8 cellular contexts compared by ENCODE assay signal in the genomic region with DNA sequence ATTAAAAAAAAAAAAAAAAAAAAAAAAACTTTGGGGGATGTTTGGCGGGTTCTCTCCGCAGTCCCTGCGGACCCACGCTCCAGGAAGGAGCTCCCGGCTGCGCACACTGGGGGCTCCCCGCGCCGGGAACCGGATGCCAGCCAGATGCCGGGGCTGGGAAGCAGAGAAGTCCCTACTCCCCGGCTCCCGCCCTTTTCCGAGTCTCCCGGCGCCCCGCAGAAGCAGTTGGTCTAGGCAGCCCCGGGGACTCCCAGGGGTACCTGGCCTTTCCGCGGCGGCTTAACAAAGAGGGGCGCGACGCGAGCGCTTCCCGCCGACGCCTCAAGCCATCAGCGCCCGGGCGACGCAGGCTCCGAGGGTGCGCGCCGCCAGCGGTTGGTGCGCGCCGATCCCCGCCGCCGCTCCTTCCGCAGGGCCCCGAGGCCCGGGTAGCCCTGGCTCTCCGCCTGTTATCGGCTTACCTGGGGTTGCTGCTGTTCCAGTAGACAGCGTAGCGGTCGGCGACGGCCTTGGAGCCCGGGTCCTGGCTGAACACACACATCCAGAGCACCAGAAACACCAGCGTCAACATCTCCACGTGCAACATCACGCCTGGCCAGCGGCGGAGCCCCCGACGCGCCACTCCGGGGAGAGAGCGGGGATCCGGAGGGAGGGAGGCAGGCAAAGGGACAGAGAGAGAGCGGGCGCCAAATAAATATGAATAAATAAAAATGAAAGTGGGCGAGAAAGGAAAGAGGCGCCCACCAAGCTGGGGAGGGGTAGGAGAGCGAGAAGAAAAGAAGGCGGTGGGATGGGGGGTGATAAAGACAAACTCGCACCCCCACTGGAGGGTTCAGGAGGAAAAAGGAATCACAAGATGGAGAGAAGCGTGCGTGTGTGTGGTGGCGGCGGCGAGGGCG. TPM values are rescaled to one million over a fixed set of nuclear protein-coding genes. Genes with fewer than 3 reads are reported as not detected.
A peak's percentile ranks its signal among the peaks of the same experiment; 100 is the strongest.
DNase-seq lines count a peak whose midpoint lies in the region; ATAC-seq and TF ChIP-seq lines count a peak whose summit lies in the region.

No MANE protein-coding gene starts in this region.

- H3F3A ChIP-seq in GM23338 (replicated peaks; ENCODE audit: low read depth) (no peaks in the 10 kb centered on the region), PC-9 (ENCODE audit: insufficient read depth, low read depth) (peaks cover 8% of the 10 kb centered on the region; the same call in 1 of the 2 replicates)

- H2AFZ ChIP-seq in GM23338 (peak overlapping the region; percentile 86), PC-9 (0 out of 2 replicates have a peak overlapping the region, but pooled peaks have one; percentile 50)

- TF ChIP-seq POLR2A in transverse colon (IDR thresholded peaks at IDR 0.05) = no peak

- peaks cover 31% of the 10 kb centered on the region for H3K27me3 Mint-ChIP-seq in GM23338 (ENCODE audit: insufficient read depth, low read depth, poor library complexity)
- peaks cover 75% of the 10 kb centered on the region for H3K27me3 Mint-ChIP-seq in dendritic cell treated with granulocyte-macrophage colony-stimulating factor and Interleukin-4, amounts not matched to agents 40 ng/mL and 50 ng/mL, for 4 days

- H3K27me3 ChIP-seq in GM23338 (ENCODE audit: insufficient read depth) = peaks cover 42% of the 10 kb centered on the region
- no peaks in the 10 kb centered on the region for H3K27me3 ChIP-seq in PC-9 (ENCODE audit: insufficient read depth, low read depth)
- H3K27me3 ChIP-seq in transverse colon = peaks cover 41% of the 10 kb centered on the region

- H3K4me1 Mint-ChIP-seq in GM23338 = peaks cover 27% of the 10 kb centered on the region
- peaks cover 48% of the 10 kb centered on the region for H3K4me1 Mint-ChIP-seq in dendritic cell treated with granulocyte-macrophage colony-stimulating factor and Interleukin-4, amounts not matched to agents 40 ng/mL and 50 ng/mL, for 4 days (ENCODE audit: low read depth)

- ATAC-seq in GM23338 = peak; percentile 14
- no peak for ATAC-seq in HG02870 (IDR thresholded peaks at IDR 0.05; ENCODE audit: unreplicated experiment)

- H3K9me2 ChIP-seq in GM23338 (ENCODE audit: insufficient read depth) (no peaks in the 10 kb centered on the region), PC-9 (ENCODE audit: insufficient read depth) (no peaks in the 10 kb centered on the region)

- in situ Hi-C loops in Caki2 (cut with HindIII; ENCODE audit: low pct_unique_long_range_greater_than_20kb, low sequenced_read_pairs) (no loop called here), transverse colon (cut with MboI; ENCODE audit: low pct_ligation_motif_present in 1 of 4, low pct_unique_long_range_greater_than_20kb in 1 of 4, low sequenced_read_pairs in 3 of 4) (no loop called here)

- H3K4me2 ChIP-seq in GM23338 (peak overlapping the region; percentile 91), PC-9 (peak overlapping the region; percentile 98)

- intact Hi-C loops in PC-9 (cut with micrococcal nuclease; ENCODE audit: unreplicated experiment) (loop anchor here (5.0 to 10.0 kb wide), 3 partner anchors 677 to 1273 kb away; no protein-coding TSS in a partner anchor), transverse colon (cut with DNase I; ENCODE audit: low total_unique reads) (no loop called here)
- intact Hi-C loops in dendritic cell treated with granulocyte-macrophage colony-stimulating factor and Interleukin-4, amounts not matched to agents 40 ng/mL and 50 ng/mL, for 4 days (cut with micrococcal nuclease) = loop anchor here (10.0 kb wide), 1 partner anchor 675 kb away; no protein-coding TSS in a partner anchor

- H3K27ac ChIP-seq in GM23338 (ENCODE audit: low read depth) = no peak overlapping the region
- peak overlapping the region; percentile 96 for H3K27ac ChIP-seq in PC-9
- H3K27ac ChIP-seq in transverse colon = peak overlapping the region; percentile 80 to 90 (median 88)

- DNase-seq in Caki2 (ENCODE audit: low read depth) (peak; percentile 32), GM23338 (ENCODE audit: low spot score) (peak; percentile 71), PC-9 (peak in 1 of 2 experiments; percentile 32), lung microvascular endothelial cell (ENCODE audit: low read depth in 2 of 2) (peak; percentile 28 to 65), transverse colon (peak; percentile 27)
- no peak for DNase-seq in central memory CD4-positive, alpha-beta T cell

- no peak for TF ChIP-seq EP300 in transverse colon (IDR thresholded peaks at IDR 0.05; ENCODE audit: low read depth)

- TF ChIP-seq CTCF in GM23338 (conservative IDR thresholded peaks at IDR 0.05; ENCODE audit: low read depth in 2 of 2) (no peak), PC-9 (conservative IDR thresholded peaks at IDR 0.05) (no peak), transverse colon (IDR thresholded peaks at IDR 0.05) (no peak)

- CTCF ChIA-PET in PC-9 (lab: Charles Lee) = no interaction called here

- H3K36me3 Mint-ChIP-seq in GM23338 (ENCODE audit: low read depth) = no peaks in the 10 kb centered on the region
- no peaks in the 10 kb centered on the region for H3K36me3 Mint-ChIP-seq in dendritic cell treated with granulocyte-macrophage colony-stimulating factor and Interleukin-4, amounts not matched to agents 40 ng/mL and 50 ng/mL, for 4 days (ENCODE audit: low read depth)

- POLR2A ChIA-PET in PC-9 (lab: Charles Lee; ENCODE audit: unreplicated experiment) = interaction anchor here (0.6 to 0.7 kb wide), 2 partner anchors 100 to 453 kb away, joined by 15 to 35 read pairs; no protein-coding TSS in a partner anchor

- WGBS in transverse colon (ENCODE audit: low coverage in 1 of 2), 2 donors = 2% methylated on average over 10 to 67 of the region's 79 CpGs

- peak overlapping the region; percentile 82 for H3K4me3 Mint-ChIP-seq in GM23338
- H3K4me3 Mint-ChIP-seq in dendritic cell treated with granulocyte-macrophage colony-stimulating factor and Interleukin-4, amounts not matched to agents 40 ng/mL and 50 ng/mL, for 4 days = peak overlapping the region; percentile 70

- H3K27ac Mint-ChIP-seq in GM23338 = no peak overlapping the region
- no peak overlapping the region for H3K27ac Mint-ChIP-seq in dendritic cell treated with granulocyte-macrophage colony-stimulating factor and Interleukin-4, amounts not matched to agents 40 ng/mL and 50 ng/mL, for 4 days

- H3K79me2 ChIP-seq in GM23338 (replicated peaks; ENCODE audit: insufficient read depth) (peaks cover 37% of the 10 kb centered on the region), PC-9 (ENCODE audit: low read depth) (peaks cover 67% of the 10 kb centered on the region)

- no TSS peak for BruUV-seq in PC-9 (replicated peaks; lab: Mats Ljungman, UMichigan)

- H4K20me1 ChIP-seq in GM23338 (replicated peaks; ENCODE audit: insufficient read depth) = no peaks in the 10 kb centered on the region
- H4K20me1 ChIP-seq in PC-9 (ENCODE audit: insufficient read depth) = peaks cover 34% of the 10 kb centered on the region

- H3K9me3 Mint-ChIP-seq in GM23338 = no peaks in the 10 kb centered on the region
- H3K9me3 Mint-ChIP-seq in dendritic cell treated with granulocyte-macrophage colony-stimulating factor and Interleukin-4, amounts not matched to agents 40 ng/mL and 50 ng/mL, for 4 days = no peaks in the 10 kb centered on the region

- H3K9me3 ChIP-seq in PC-9 (ENCODE audit: insufficient read depth, low read depth) (no peaks in the 10 kb centered on the region), transverse colon (no peaks in the 10 kb centered on the region)

- H3K4me3 ChIP-seq in GM23338 = peak overlapping the region; percentile 86
- H3K4me3 ChIP-seq in PC-9 = peak overlapping the region; percentile 66
- peak overlapping the region; percentile 50 to 72 (median 64) for H3K4me3 ChIP-seq in transverse colon

- H3K36me3 ChIP-seq in GM23338 (ENCODE audit: insufficient read depth) (no peaks in the 10 kb centered on the region), PC-9 (ENCODE audit: low read depth) (peaks cover 9% of the 10 kb centered on the region; the same call in 1 of the 2 replicates), transverse colon (no peaks in the 10 kb centered on the region)

- H3K4me1 ChIP-seq in GM23338 (ENCODE audit: insufficient read depth) (peaks cover 17% of the 10 kb centered on the region), PC-9 (replicated peaks; ENCODE audit: insufficient read depth) (peaks cover 45% of the 10 kb centered on the region), transverse colon (peaks cover 0 to 38% (median 21%) of the 10 kb centered on the region in 4 donors)

TF ChIP-seq in GM23338, 12 proteins besides CTCF, POLR2A, EP300 and RAD21 (continues in another document):
- TF ChIP-seq CREB1 (CRISPR knock-in tag; IDR thresholded peaks at IDR 0.05; ENCODE audit: low read depth) (0 out of 2 replicates have a peak, but pooled peaks have one; percentile 9), ZNF114 (CRISPR knock-in tag; IDR thresholded peaks at IDR 0.05) (no peak), STAT1 (IDR thresholded peaks at IDR 0.05; ENCODE audit: unreplicated experiment) (no peak)

RNA-seq across cellular contexts. Expression of gene EFNA5, which starts 0.5 kb away (rescaled TPM):
- 9.8 and 12.0 TPM in 2 replicates for total RNA-seq in Caki2 (2014; rRNA removed; shearing (Covaris generic); ENCODE audit: low replicate concordance)
- total RNA-seq in GM23338 (2014; rRNA removed; shearing (Covaris generic)) = 7.5 and 18.1 TPM in 2 replicates
- polyA plus RNA-seq in GM23338 (2016; fragmentation: Nextera tagmentation; extraction: Ambion mirVana) = 7.4 and 10.1 TPM in 2 replicates
- total RNA-seq in PC-9 (2021) = 38.0 and 42.7 TPM in 2 replicates
- total RNA-seq in lung microvascular endothelial cell = 72.8 and 93.7 TPM in 2 replicates
- 10 to 100 TPM in 2 of 4 donors, 1 to 10 TPM in 2; 1.5 to 18.2 (median 12.1) TPM for total RNA-seq in transverse colon
